In genomic region chrX:54439967-54440871, GRCh38 we compare ENCODE assay signal across 1 cellular context.
TF ChIP-seq lines count a peak whose summit lies in the region.

TSS of gene TSR2 (plus strand) at chrX:54440404. CDS start at chrX:54440422, 18 bp downstream.

TF ChIP-seq in HepG2, 621 proteins besides CTCF, POLR2A, EP300 and RAD21 (continued from another document and continues in another):
- TF ChIP-seq SP1 (IDR thresholded peaks at IDR 0.05) = no peak
- TF ChIP-seq SP1 (CRISPR knock-in tag; IDR thresholded peaks at IDR 0.05) = no peak
- TF ChIP-seq ESRRA (CRISPR knock-in tag; IDR thresholded peaks at IDR 0.05; ENCODE audit: low read depth) = peak; percentile 94
- peak; percentile 67 for TF ChIP-seq TFE3 (CRISPR knock-in tag; IDR thresholded peaks at IDR 0.05)
- TF ChIP-seq NPAS2 (CRISPR knock-in tag; IDR thresholded peaks at IDR 0.05; ENCODE audit: borderline replicate concordance) = no peak
- TF ChIP-seq ZMYM4 (CRISPR knock-in tag; IDR thresholded peaks at IDR 0.05) = peak; percentile 44; the same call in 1 of the 2 replicates
- no peak for TF ChIP-seq PRDM4 (CRISPR knock-in tag; IDR thresholded peaks at IDR 0.05; ENCODE audit: borderline replicate concordance)
- TF ChIP-seq ZNF777 (CRISPR knock-in tag; IDR thresholded peaks at IDR 0.05) = no peak
- peak; percentile 47; the same call in 1 of the 2 replicates for TF ChIP-seq GMEB1 (CRISPR knock-in tag; IDR thresholded peaks at IDR 0.05; ENCODE audit: borderline replicate concordance)
- TF ChIP-seq ZNF530 (CRISPR knock-in tag; IDR thresholded peaks at IDR 0.05; ENCODE audit: low read depth) = no peak
- peak; percentile 78 for TF ChIP-seq SAP130 (CRISPR knock-in tag; IDR thresholded peaks at IDR 0.05; ENCODE audit: low read depth)
- TF ChIP-seq IRF1 (CRISPR knock-in tag; IDR thresholded peaks at IDR 0.05; ENCODE audit: low read depth) = no peak
- TF ChIP-seq IKZF5 (CRISPR knock-in tag; IDR thresholded peaks at IDR 0.05) = no peak
- peak; percentile 38; the same call in 1 of the 2 replicates for TF ChIP-seq MXD1 (CRISPR knock-in tag; IDR thresholded peaks at IDR 0.05)
- no peak for TF ChIP-seq BHLHE40 (IDR thresholded peaks at IDR 0.05; ENCODE audit: low read length)
- no peak for TF ChIP-seq SP140L (CRISPR knock-in tag; IDR thresholded peaks at IDR 0.05; ENCODE audit: borderline replicate concordance)
- TF ChIP-seq HMG20A (CRISPR knock-in tag; IDR thresholded peaks at IDR 0.05; ENCODE audit: borderline replicate concordance) = no peak
- TF ChIP-seq JDP2 (CRISPR knock-in tag; IDR thresholded peaks at IDR 0.05; ENCODE audit: borderline replicate concordance) = no peak
- TF ChIP-seq ZNF10 (CRISPR knock-in tag; IDR thresholded peaks at IDR 0.05; ENCODE audit: borderline replicate concordance, low read depth) = no peak
- TF ChIP-seq CREB1 (IDR thresholded peaks at IDR 0.05) = peak; percentile 50; the same call in 1 of the 2 replicates
- TF ChIP-seq CREB1 (CRISPR knock-in tag; IDR thresholded peaks at IDR 0.05) = peak; percentile 43
- 0 out of 2 replicates have a peak, but pooled peaks have one; percentile 52 for TF ChIP-seq ZNF331 (CRISPR knock-in tag; IDR thresholded peaks at IDR 0.05)
- TF ChIP-seq ZBTB49 (CRISPR knock-in tag; IDR thresholded peaks at IDR 0.05; ENCODE audit: borderline replicate concordance) = no peak
- no peak for TF ChIP-seq ZNF225 (CRISPR knock-in tag; IDR thresholded peaks at IDR 0.05)
- TF ChIP-seq ZFX (CRISPR knock-in tag; IDR thresholded peaks at IDR 0.05; ENCODE audit: low read depth) = peak; percentile 79
- TF ChIP-seq TRAFD1 (CRISPR knock-in tag; IDR thresholded peaks at IDR 0.05; ENCODE audit: borderline replicate concordance) = no peak
- no peak for TF ChIP-seq RCOR2 (CRISPR knock-in tag; IDR thresholded peaks at IDR 0.05)
- no peak for TF ChIP-seq IKZF1 (IDR thresholded peaks at IDR 0.05)
- no peak for TF ChIP-seq TBP (CRISPR knock-in tag; IDR thresholded peaks at IDR 0.05)
- TF ChIP-seq USF2 (IDR thresholded peaks at IDR 0.05; ENCODE audit: low read depth, low read length) = peak; percentile 55; the same call in 1 of the 2 replicates
- peak; percentile 95; the same call in 1 of the 2 replicates for TF ChIP-seq USF2 (CRISPR knock-in tag; IDR thresholded peaks at IDR 0.05; ENCODE audit: borderline replicate concordance)
- no peak for TF ChIP-seq ZBED4 (CRISPR knock-in tag; IDR thresholded peaks at IDR 0.05; ENCODE audit: borderline replicate concordance)
- no peak for TF ChIP-seq RBM22 (optimal IDR thresholded peaks at IDR 0.05; ENCODE audit: low read length)
- peak; percentile 93 for TF ChIP-seq HDAC1 (CRISPR knock-in tag; IDR thresholded peaks at IDR 0.05)
- TF ChIP-seq REST (IDR thresholded peaks at IDR 0.05; ENCODE audit: borderline replicate concordance in 1 of 2, low read depth in 1 of 2, low read length in 2 of 2) = no peak
